1 cellular context compared by ENCODE assay signal in the genomic region with DNA sequence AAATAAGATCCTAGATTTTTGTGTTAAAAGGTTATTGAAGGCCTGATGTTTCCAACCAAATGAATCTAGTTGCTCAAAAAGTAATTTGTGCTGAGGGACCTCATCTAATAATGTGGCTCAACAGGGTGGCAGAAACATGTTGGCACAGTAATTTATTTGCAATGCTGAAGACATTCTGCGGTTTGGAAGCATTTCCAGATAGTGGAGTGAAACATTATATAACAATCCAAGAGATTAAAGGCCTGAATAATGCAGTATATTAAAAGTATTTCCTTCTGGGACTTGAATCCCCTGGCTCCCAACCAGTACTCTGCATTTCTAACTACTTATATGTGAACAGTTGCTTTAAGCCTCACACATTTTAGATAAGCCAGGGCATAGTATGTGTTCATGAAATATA.
TF ChIP-seq lines count a peak whose summit lies in the region.

No MANE protein-coding gene starts in this region.

TF ChIP-seq in HepG2, 621 proteins besides CTCF, POLR2A, EP300 and RAD21 (continued from another document):
- TF ChIP-seq SMAD3 (CRISPR knock-in tag; IDR thresholded peaks at IDR 0.05), result no peak
- no peak for TF ChIP-seq CBFB (CRISPR knock-in tag; IDR thresholded peaks at IDR 0.05)
- no peak for TF ChIP-seq ZNF737 (CRISPR knock-in tag; IDR thresholded peaks at IDR 0.05; ENCODE audit: borderline replicate concordance)
- no peak for TF ChIP-seq HOXA3 (CRISPR knock-in tag; IDR thresholded peaks at IDR 0.05)
- no peak for TF ChIP-seq ESRRA (CRISPR knock-in tag; IDR thresholded peaks at IDR 0.05; ENCODE audit: low read depth)
- no peak for TF ChIP-seq REXO4 (CRISPR knock-in tag; IDR thresholded peaks at IDR 0.05; ENCODE audit: borderline replicate concordance)
- no peak for TF ChIP-seq ZNF510 (CRISPR knock-in tag; IDR thresholded peaks at IDR 0.05; ENCODE audit: low read depth)
- TF ChIP-seq ZNF749 (CRISPR knock-in tag; IDR thresholded peaks at IDR 0.05; ENCODE audit: borderline replicate concordance), result no peak
- TF ChIP-seq PLRG1 (conservative IDR thresholded peaks at IDR 0.05), result no peak
- no peak for TF ChIP-seq REPIN1 (CRISPR knock-in tag; IDR thresholded peaks at IDR 0.05; ENCODE audit: borderline replicate concordance, low read depth)
- TF ChIP-seq, protein P1, sequence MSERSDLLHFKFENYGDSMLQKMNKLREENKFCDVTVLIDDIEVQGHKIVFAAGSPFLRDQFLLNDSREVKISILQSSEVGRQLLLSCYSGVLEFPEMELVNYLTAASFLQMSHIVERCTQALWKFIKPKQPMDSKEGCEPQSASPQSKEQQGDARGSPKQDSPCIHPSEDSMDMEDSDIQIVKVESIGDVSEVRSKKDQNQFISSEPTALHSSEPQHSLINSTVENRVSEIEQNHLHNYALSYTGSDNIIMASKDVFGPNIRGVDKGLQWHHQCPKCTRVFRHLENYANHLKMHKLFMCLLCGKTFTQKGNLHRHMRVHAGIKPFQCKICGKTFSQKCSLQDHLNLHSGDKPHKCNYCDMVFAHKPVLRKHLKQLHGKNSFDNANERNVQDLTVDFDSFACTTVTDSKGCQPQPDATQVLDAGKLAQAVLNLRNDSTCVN (CRISPR knock-in tag; IDR thresholded peaks at IDR 0.05; ENCODE audit: borderline replicate concordance), result no peak
- TF ChIP-seq, protein P2, sequence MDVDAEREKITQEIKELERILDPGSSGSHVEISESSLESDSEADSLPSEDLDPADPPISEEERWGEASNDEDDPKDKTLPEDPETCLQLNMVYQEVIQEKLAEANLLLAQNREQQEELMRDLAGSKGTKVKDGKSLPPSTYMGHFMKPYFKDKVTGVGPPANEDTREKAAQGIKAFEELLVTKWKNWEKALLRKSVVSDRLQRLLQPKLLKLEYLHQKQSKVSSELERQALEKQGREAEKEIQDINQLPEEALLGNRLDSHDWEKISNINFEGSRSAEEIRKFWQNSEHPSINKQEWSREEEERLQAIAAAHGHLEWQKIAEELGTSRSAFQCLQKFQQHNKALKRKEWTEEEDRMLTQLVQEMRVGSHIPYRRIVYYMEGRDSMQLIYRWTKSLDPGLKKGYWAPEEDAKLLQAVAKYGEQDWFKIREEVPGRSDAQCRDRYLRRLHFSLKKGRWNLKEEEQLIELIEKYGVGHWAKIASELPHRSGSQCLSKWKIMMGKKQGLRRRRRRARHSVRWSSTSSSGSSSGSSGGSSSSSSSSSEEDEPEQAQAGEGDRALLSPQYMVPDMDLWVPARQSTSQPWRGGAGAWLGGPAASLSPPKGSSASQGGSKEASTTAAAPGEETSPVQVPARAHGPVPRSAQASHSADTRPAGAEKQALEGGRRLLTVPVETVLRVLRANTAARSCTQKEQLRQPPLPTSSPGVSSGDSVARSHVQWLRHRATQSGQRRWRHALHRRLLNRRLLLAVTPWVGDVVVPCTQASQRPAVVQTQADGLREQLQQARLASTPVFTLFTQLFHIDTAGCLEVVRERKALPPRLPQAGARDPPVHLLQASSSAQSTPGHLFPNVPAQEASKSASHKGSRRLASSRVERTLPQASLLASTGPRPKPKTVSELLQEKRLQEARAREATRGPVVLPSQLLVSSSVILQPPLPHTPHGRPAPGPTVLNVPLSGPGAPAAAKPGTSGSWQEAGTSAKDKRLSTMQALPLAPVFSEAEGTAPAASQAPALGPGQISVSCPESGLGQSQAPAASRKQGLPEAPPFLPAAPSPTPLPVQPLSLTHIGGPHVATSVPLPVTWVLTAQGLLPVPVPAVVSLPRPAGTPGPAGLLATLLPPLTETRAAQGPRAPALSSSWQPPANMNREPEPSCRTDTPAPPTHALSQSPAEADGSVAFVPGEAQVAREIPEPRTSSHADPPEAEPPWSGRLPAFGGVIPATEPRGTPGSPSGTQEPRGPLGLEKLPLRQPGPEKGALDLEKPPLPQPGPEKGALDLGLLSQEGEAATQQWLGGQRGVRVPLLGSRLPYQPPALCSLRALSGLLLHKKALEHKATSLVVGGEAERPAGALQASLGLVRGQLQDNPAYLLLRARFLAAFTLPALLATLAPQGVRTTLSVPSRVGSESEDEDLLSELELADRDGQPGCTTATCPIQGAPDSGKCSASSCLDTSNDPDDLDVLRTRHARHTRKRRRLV (CRISPR knock-in tag; IDR thresholded peaks at IDR 0.05), result no peak
- TF ChIP-seq, protein P3, sequence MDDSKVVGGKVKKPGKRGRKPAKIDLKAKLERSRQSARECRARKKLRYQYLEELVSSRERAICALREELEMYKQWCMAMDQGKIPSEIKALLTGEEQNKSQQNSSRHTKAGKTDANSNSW (CRISPR knock-in tag; IDR thresholded peaks at IDR 0.05; ENCODE audit: borderline replicate concordance), result no peak
- TF ChIP-seq ZNF264 (CRISPR knock-in tag; IDR thresholded peaks at IDR 0.05), result no peak
- no peak for TF ChIP-seq ATF7-NPFF (CRISPR knock-in tag; IDR thresholded peaks at IDR 0.05; ENCODE audit: low read depth)
